Comparison of ENCODE assay signal across 27 cellular contexts in genomic region chr11:97110376-97110775, GRCh38.
"Had no signal": no experiment of that assay in that cellular context is flagged by ENCODE, and none has a peak within 500 bp of the region (broad histone marks: within the 10 kb centered on the region; RNA-seq: fewer than 3 reads in every experiment).

No MANE protein-coding gene starts in this region.

- FAIRE-seq: frontal cortex had no signal

- H3K27ac ChIP-seq: adrenal gland, ascending aorta, epithelial cell of prostate, esophagus squamous epithelium, left lung, lower lobe of right lung, neural progenitor cell, parathyroid adenoma, psoas muscle, right atrium auricular region, transverse colon, uterus had no signal

- H3K9me3 ChIP-seq: adrenal gland, ascending aorta, esophagus squamous epithelium, left lung, lower lobe of right lung, psoas muscle, right atrium auricular region, transverse colon, uterus had no signal

- H3K4me3 ChIP-seq: adrenal gland, ascending aorta, esophagus squamous epithelium, left lung, lower lobe of right lung, neural progenitor cell, psoas muscle, right atrium auricular region, transverse colon, uterus had no signal

- DNase-seq: activated B cell treated with CpG ODN at 0.5 μM for 24 hours; activated CD4-positive, alpha-beta T cell treated with anti-CD3 and anti-CD28 coated beads, Interleukin-2, amount 50 U/mL, for 1 hour; activated CD8-positive, alpha-beta memory T cell treated with anti-CD3 and anti-CD28 coated beads, Interleukin-2, amount 10 ng/mL, durations not matched to agents 7 days and 5 days; activated CD8-positive, alpha-beta T cell treated with anti-CD3 and anti-CD28 coated beads, Interleukin-2, amount 10 ng/mL, durations not matched to agents 7 days and 5 days; activated T-cell treated with anti-CD3 and anti-CD28 coated beads, Interleukin-2, amount 50 U/mL, for 48 hours; adrenal gland; central memory CD4-positive, alpha-beta T cell; esophagus squamous epithelium; kidney glomerular epithelial cell; left lung; lower lobe of right lung; mesendoderm; natural killer cell; occipital lobe; psoas muscle; stimulated activated CD4-positive, alpha-beta T cell treated with anti-CD3 and anti-CD28 coated beads, Interleukin-2, amount 100 ng/mL, for 48 hours; stimulated activated naive CD4-positive, alpha-beta T cell treated with Interleukin-2 at 50 U/mL for 16 hours; T-helper 17 cell; T1000; transverse colon; uterus had no signal

- H3K4me1 ChIP-seq: adrenal gland, ascending aorta, esophagus squamous epithelium, left lung, lower lobe of right lung, neural progenitor cell, parathyroid adenoma, psoas muscle, right atrium auricular region, transverse colon, uterus had no signal

- ATAC-seq: activated CD8-positive, alpha-beta memory T cell treated with anti-CD3 and anti-CD28 coated beads, Interleukin-2, amount 10 ng/mL, durations not matched to agents 7 days and 5 days; activated CD8-positive, alpha-beta T cell treated with anti-CD3 and anti-CD28 coated beads, Interleukin-2, amount 10 ng/mL, durations not matched to agents 7 days and 5 days; left lung; lower lobe of right lung; natural killer cell; psoas muscle; T-helper 17 cell had no signal

- H3K27me3 ChIP-seq: adrenal gland, ascending aorta, esophagus squamous epithelium, left lung, neural progenitor cell, right atrium auricular region, transverse colon, uterus had no signal

- H3K36me3 ChIP-seq: adrenal gland, ascending aorta, esophagus squamous epithelium, left lung, lower lobe of right lung, neural progenitor cell, right atrium auricular region, transverse colon, uterus had no signal
